Comparison of ENCODE assay signal across 2 cellular contexts in genomic region chr13:43072394-43072793, GRCh38.
TF ChIP-seq lines count a peak whose summit lies in the region.

No MANE protein-coding gene starts in this region.

TF ChIP-seq in A549, 52 proteins besides CTCF, POLR2A, EP300 and RAD21 (continued from another document):
- no peak for TF ChIP-seq EHMT2 (IDR thresholded peaks at IDR 0.05; ENCODE audit: low read depth)

TF ChIP-seq in IMR-90, 13 proteins besides CTCF, POLR2A, EP300 and RAD21 (continued from another document):
- TF ChIP-seq USF2 (IDR thresholded peaks at IDR 0.05; ENCODE audit: low read depth, low read length) (no peak), MAFK (IDR thresholded peaks at IDR 0.05; ENCODE audit: low read depth, low read length) (peak; percentile 59)
TF ChIP-seq in IMR-90: peak in this region for 2.
